In genomic region chr12:91874086-91874865, GRCh38 we compare ENCODE assay signal across 1 cellular context.
A peak's percentile ranks its signal among the peaks of the same experiment; 100 is the strongest.
TF ChIP-seq lines count a peak whose summit lies in the region.

No MANE protein-coding gene starts in this region.

TF ChIP-seq in K562, 482 proteins besides CTCF, POLR2A, EP300 and RAD21 (continued from another document):
- no peak for TF ChIP-seq ZMIZ1 (IDR thresholded peaks at IDR 0.05; ENCODE audit: low read depth in 2 of 2, low read length in 2 of 2)
- no peak for TF ChIP-seq ZNF395 (CRISPR knock-in tag; IDR thresholded peaks at IDR 0.05)
- no peak for TF ChIP-seq ARID4B (CRISPR knock-in tag; IDR thresholded peaks at IDR 0.05)
- peak; percentile 71 for TF ChIP-seq ZNF134 (CRISPR knock-in tag; conservative IDR thresholded peaks at IDR 0.05)
- TF ChIP-seq NELFE (IDR thresholded peaks at IDR 0.05; ENCODE audit: insufficient read depth, insufficient read length): no peak
- TF ChIP-seq PCBP1 (IDR thresholded peaks at IDR 0.05; ENCODE audit: low read depth, low read length, poor library complexity, severe bottlenecking): no peak
- no peak for TF ChIP-seq ZNF143 (CRISPR knock-in tag; IDR thresholded peaks at IDR 0.05)
TF ChIP-seq in K562: peak in this region for 2.
